In the genomic region with DNA sequence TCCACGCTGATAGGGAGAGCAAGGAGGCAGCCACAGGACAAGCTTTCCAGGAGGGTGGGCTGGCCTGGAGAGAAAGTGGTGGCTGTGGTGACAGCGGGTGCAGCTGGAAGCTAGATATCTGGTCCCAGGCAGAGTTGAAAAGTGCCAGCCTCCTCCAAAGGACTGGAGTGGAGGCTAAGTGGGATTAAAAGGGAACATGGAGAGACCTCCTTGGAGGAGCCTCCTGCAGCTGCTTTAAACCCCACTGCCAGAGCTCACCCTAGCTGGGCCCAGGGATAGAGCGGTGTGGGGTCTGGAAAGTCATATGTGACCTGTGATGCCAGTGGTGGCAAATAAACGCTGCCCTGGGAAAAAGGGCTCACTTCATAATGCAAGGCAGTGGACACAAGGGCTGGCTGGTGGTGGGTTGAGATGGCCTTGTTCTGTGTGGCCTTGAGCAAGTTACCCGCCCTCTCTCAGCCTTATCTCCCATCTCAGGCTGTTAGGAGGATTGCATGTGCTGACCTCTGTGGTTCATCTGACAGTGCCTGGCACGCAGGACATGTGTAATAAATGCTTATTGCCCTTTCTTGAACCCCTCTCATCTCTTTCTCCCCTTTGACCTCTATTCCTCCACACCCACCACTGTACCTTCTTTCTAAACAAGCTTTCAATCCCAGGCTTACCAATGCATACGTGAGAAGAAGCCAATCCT, we compare ENCODE assay signal across 1 cellular context.
A peak's percentile ranks its signal among the peaks of the same experiment; 100 is the strongest.
TF ChIP-seq lines count a peak whose summit lies in the region.

No MANE protein-coding gene starts in this region.

TF ChIP-seq in HepG2, 621 proteins besides CTCF, POLR2A, EP300 and RAD21 (continued from another document and continues in another):
- TF ChIP-seq, protein P1, sequence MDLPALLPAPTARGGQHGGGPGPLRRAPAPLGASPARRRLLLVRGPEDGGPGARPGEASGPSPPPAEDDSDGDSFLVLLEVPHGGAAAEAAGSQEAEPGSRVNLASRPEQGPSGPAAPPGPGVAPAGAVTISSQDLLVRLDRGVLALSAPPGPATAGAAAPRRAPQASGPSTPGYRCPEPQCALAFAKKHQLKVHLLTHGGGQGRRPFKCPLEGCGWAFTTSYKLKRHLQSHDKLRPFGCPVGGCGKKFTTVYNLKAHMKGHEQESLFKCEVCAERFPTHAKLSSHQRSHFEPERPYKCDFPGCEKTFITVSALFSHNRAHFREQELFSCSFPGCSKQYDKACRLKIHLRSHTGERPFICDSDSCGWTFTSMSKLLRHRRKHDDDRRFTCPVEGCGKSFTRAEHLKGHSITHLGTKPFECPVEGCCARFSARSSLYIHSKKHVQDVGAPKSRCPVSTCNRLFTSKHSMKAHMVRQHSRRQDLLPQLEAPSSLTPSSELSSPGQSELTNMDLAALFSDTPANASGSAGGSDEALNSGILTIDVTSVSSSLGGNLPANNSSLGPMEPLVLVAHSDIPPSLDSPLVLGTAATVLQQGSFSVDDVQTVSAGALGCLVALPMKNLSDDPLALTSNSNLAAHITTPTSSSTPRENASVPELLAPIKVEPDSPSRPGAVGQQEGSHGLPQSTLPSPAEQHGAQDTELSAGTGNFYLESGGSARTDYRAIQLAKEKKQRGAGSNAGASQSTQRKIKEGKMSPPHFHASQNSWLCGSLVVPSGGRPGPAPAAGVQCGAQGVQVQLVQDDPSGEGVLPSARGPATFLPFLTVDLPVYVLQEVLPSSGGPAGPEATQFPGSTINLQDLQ (CRISPR knock-in tag; IDR thresholded peaks at IDR 0.05) = no peak
- TF ChIP-seq REXO4 (CRISPR knock-in tag; IDR thresholded peaks at IDR 0.05; ENCODE audit: borderline replicate concordance) (no peak), HNF4G (IDR thresholded peaks at IDR 0.05; ENCODE audit: borderline replicate concordance, low read depth, low read length) (peak; percentile 20; the same call in 1 of the 2 replicates), HNF4G (CRISPR knock-in tag; IDR thresholded peaks at IDR 0.05; ENCODE audit: borderline replicate concordance, low read depth) (no peak), EEA1 (CRISPR knock-in tag; IDR thresholded peaks at IDR 0.05; ENCODE audit: borderline replicate concordance) (no peak), HOXA3 (CRISPR knock-in tag; IDR thresholded peaks at IDR 0.05) (peak; percentile 55), PPARG (CRISPR knock-in tag; conservative IDR thresholded peaks at IDR 0.05) (peak; percentile 78), ZNF790 (CRISPR knock-in tag; IDR thresholded peaks at IDR 0.05; ENCODE audit: borderline replicate concordance) (no peak), ZNF543 (CRISPR knock-in tag; IDR thresholded peaks at IDR 0.05) (no peak), ZNF296 (CRISPR knock-in tag; conservative IDR thresholded peaks at IDR 0.05) (no peak), NR2C2 (CRISPR knock-in tag; IDR thresholded peaks at IDR 0.05; ENCODE audit: borderline replicate concordance) (peak; percentile 66), KMT2A (CRISPR knock-in tag; IDR thresholded peaks at IDR 0.05) (no peak), HNF4A (CRISPR knock-in tag; IDR thresholded peaks at IDR 0.05) (peak; percentile 74), SIX4 (CRISPR knock-in tag; IDR thresholded peaks at IDR 0.05) (peak; percentile 28; the same call in 1 of the 2 replicates), MZF1 (CRISPR knock-in tag; IDR thresholded peaks at IDR 0.05; ENCODE audit: borderline replicate concordance) (no peak), BHLHE40 (IDR thresholded peaks at IDR 0.05; ENCODE audit: low read length) (peak; percentile 15; the same call in 1 of the 2 replicates), NKX3-1 (CRISPR knock-in tag; IDR thresholded peaks at IDR 0.05) (no peak), MED1 (CRISPR knock-in tag; IDR thresholded peaks at IDR 0.05) (peak; percentile 30; the same call in 1 of the 2 replicates), ZNF17 (CRISPR knock-in tag; IDR thresholded peaks at IDR 0.05) (no peak), REPIN1 (CRISPR knock-in tag; IDR thresholded peaks at IDR 0.05; ENCODE audit: borderline replicate concordance, low read depth) (peak; percentile 54; the same call in 1 of the 2 replicates)
- TF ChIP-seq, protein P2, sequence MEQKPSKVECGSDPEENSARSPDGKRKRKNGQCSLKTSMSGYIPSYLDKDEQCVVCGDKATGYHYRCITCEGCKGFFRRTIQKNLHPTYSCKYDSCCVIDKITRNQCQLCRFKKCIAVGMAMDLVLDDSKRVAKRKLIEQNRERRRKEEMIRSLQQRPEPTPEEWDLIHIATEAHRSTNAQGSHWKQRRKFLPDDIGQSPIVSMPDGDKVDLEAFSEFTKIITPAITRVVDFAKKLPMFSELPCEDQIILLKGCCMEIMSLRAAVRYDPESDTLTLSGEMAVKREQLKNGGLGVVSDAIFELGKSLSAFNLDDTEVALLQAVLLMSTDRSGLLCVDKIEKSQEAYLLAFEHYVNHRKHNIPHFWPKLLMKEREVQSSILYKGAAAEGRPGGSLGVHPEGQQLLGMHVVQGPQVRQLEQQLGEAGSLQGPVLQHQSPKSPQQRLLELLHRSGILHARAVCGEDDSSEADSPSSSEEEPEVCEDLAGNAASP (CRISPR knock-in tag; IDR thresholded peaks at IDR 0.05; ENCODE audit: borderline replicate concordance) = peak; percentile 59; the same call in 1 of the 2 replicates
- TF ChIP-seq, protein P3, sequence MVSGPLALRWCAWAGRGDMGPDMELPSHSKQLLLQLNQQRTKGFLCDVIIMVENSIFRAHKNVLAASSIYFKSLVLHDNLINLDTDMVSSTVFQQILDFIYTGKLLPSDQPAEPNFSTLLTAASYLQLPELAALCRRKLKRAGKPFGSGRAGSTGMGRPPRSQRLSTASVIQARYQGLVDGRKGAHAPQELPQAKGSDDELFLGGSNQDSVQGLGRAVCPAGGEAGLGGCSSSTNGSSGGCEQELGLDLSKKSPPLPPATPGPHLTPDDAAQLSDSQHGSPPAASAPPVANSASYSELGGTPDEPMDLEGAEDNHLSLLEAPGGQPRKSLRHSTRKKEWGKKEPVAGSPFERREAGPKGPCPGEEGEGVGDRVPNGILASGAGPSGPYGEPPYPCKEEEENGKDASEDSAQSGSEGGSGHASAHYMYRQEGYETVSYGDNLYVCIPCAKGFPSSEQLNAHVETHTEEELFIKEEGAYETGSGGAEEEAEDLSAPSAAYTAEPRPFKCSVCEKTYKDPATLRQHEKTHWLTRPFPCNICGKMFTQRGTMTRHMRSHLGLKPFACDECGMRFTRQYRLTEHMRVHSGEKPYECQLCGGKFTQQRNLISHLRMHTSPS (CRISPR knock-in tag; IDR thresholded peaks at IDR 0.05; ENCODE audit: low read depth) = peak; percentile 76; the same call in 1 of the 2 replicates
- TF ChIP-seq, protein P4, sequence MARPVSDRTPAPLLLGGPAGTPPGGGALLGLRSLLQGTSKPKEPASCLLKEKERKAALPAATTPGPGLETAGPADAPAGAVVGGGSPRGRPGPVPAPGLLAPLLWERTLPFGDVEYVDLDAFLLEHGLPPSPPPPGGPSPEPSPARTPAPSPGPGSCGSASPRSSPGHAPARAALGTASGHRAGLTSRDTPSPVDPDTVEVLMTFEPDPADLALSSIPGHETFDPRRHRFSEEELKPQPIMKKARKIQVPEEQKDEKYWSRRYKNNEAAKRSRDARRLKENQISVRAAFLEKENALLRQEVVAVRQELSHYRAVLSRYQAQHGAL (CRISPR knock-in tag; IDR thresholded peaks at IDR 0.05; ENCODE audit: not compliant biosample characterization) = no peak
- TF ChIP-seq, protein P5, sequence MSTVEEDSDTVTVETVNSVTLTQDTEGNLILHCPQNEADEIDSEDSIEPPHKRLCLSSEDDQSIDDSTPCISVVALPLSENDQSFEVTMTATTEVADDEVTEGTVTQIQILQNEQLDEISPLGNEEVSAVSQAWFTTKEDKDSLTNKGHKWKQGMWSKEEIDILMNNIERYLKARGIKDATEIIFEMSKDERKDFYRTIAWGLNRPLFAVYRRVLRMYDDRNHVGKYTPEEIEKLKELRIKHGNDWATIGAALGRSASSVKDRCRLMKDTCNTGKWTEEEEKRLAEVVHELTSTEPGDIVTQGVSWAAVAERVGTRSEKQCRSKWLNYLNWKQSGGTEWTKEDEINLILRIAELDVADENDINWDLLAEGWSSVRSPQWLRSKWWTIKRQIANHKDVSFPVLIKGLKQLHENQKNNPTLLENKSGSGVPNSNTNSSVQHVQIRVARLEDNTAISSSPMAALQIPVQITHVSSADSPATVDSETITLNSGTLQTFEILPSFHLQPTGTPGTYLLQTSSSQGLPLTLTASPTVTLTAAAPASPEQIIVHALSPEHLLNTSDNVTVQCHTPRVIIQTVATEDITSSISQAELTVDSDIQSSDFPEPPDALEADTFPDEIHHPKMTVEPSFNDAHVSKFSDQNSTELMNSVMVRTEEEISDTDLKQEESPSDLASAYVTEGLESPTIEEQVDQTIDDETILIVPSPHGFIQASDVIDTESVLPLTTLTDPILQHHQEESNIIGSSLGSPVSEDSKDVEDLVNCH (CRISPR knock-in tag; IDR thresholded peaks at IDR 0.05) = no peak
- TF ChIP-seq, protein P6, sequence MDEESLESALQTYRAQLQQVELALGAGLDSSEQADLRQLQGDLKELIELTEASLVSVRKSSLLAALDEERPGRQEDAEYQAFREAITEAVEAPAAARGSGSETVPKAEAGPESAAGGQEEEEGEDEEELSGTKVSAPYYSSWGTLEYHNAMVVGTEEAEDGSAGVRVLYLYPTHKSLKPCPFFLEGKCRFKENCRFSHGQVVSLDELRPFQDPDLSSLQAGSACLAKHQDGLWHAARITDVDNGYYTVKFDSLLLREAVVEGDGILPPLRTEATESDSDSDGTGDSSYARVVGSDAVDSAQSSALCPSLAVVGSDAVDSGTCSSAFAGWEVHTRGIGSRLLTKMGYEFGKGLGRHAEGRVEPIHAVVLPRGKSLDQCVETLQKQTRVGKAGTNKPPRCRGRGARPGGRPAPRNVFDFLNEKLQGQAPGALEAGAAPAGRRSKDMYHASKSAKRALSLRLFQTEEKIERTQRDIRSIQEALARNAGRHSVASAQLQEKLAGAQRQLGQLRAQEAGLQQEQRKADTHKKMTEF (CRISPR knock-in tag; IDR thresholded peaks at IDR 0.05) = peak; percentile 50; the same call in 1 of the 2 replicates
- TF ChIP-seq, protein P7, sequence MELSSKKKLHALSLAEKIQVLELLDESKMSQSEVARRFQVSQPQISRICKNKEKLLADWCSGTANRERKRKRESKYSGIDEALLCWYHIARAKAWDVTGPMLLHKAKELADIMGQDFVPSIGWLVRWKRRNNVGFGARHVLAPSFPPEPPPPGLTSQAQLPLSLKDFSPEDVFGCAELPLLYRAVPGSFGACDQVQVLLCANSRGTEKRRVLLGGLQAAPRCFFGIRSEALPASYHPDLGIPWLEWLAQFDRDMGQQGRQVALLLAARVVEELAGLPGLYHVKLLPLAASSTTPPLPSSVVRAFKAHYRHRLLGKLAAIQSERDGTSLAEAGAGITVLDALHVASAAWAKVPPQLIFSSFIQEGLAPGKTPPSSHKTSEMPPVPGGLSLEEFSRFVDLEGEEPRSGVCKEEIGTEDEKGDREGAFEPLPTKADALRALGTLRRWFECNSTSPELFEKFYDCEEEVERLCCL (CRISPR knock-in tag; IDR thresholded peaks at IDR 0.05; ENCODE audit: borderline replicate concordance) = no peak
- TF ChIP-seq, protein P8, sequence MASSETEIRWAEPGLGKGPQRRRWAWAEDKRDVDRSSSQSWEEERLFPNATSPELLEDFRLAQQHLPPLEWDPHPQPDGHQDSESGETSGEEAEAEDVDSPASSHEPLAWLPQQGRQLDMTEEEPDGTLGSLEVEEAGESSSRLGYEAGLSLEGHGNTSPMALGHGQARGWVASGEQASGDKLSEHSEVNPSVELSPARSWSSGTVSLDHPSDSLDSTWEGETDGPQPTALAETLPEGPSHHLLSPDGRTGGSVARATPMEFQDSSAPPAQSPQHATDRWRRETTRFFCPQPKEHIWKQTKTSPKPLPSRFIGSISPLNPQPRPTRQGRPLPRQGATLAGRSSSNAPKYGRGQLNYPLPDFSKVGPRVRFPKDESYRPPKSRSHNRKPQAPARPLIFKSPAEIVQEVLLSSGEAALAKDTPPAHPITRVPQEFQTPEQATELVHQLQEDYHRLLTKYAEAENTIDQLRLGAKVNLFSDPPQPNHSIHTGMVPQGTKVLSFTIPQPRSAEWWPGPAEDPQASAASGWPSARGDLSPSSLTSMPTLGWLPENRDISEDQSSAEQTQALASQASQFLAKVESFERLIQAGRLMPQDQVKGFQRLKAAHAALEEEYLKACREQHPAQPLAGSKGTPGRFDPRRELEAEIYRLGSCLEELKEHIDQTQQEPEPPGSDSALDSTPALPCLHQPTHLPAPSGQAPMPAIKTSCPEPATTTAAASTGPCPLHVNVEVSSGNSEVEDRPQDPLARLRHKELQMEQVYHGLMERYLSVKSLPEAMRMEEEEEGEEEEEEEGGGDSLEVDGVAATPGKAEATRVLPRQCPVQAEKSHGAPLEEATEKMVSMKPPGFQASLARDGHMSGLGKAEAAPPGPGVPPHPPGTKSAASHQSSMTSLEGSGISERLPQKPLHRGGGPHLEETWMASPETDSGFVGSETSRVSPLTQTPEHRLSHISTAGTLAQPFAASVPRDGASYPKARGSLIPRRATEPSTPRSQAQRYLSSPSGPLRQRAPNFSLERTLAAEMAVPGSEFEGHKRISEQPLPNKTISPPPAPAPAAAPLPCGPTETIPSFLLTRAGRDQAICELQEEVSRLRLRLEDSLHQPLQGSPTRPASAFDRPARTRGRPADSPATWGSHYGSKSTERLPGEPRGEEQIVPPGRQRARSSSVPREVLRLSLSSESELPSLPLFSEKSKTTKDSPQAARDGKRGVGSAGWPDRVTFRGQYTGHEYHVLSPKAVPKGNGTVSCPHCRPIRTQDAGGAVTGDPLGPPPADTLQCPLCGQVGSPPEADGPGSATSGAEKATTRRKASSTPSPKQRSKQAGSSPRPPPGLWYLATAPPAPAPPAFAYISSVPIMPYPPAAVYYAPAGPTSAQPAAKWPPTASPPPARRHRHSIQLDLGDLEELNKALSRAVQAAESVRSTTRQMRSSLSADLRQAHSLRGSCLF (CRISPR knock-in tag; IDR thresholded peaks at IDR 0.05; ENCODE audit: borderline replicate concordance) = no peak
- TF ChIP-seq, protein P9, sequence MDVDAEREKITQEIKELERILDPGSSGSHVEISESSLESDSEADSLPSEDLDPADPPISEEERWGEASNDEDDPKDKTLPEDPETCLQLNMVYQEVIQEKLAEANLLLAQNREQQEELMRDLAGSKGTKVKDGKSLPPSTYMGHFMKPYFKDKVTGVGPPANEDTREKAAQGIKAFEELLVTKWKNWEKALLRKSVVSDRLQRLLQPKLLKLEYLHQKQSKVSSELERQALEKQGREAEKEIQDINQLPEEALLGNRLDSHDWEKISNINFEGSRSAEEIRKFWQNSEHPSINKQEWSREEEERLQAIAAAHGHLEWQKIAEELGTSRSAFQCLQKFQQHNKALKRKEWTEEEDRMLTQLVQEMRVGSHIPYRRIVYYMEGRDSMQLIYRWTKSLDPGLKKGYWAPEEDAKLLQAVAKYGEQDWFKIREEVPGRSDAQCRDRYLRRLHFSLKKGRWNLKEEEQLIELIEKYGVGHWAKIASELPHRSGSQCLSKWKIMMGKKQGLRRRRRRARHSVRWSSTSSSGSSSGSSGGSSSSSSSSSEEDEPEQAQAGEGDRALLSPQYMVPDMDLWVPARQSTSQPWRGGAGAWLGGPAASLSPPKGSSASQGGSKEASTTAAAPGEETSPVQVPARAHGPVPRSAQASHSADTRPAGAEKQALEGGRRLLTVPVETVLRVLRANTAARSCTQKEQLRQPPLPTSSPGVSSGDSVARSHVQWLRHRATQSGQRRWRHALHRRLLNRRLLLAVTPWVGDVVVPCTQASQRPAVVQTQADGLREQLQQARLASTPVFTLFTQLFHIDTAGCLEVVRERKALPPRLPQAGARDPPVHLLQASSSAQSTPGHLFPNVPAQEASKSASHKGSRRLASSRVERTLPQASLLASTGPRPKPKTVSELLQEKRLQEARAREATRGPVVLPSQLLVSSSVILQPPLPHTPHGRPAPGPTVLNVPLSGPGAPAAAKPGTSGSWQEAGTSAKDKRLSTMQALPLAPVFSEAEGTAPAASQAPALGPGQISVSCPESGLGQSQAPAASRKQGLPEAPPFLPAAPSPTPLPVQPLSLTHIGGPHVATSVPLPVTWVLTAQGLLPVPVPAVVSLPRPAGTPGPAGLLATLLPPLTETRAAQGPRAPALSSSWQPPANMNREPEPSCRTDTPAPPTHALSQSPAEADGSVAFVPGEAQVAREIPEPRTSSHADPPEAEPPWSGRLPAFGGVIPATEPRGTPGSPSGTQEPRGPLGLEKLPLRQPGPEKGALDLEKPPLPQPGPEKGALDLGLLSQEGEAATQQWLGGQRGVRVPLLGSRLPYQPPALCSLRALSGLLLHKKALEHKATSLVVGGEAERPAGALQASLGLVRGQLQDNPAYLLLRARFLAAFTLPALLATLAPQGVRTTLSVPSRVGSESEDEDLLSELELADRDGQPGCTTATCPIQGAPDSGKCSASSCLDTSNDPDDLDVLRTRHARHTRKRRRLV (CRISPR knock-in tag; IDR thresholded peaks at IDR 0.05) = no peak
